ENCODE assay signal across 27 cellular contexts in the genomic region with DNA sequence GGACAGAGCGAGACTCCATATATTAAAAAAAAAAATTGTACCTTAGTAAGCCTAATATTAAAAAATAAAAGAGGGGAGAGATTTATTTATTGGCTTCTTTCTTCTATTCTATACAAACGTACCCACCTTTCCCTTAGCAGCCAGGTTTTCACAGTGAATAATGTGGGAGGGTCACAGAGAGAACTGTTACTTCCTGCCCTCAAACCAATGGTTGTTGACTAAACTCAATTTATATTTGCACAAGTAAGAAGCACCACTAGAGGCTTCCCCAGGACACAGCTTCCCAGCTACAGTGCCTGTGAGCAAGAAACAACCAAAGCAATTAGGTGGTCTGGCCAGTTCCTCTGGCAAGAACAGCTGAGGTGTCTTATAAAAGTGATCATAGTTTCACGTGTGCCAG. TPM values are rescaled to one million over a fixed set of nuclear protein-coding genes. Genes with fewer than 3 reads are reported as not detected.
"Had no signal": no experiment of that assay in that cellular context is flagged by ENCODE, and none has a peak within 500 bp of the region (broad histone marks: within the 10 kb centered on the region; RNA-seq: fewer than 3 reads in every experiment).

No MANE protein-coding gene starts in this region.

- DNase-seq: activated B cell treated with CpG ODN at 0.5 μM for 24 hours; activated CD4-positive, alpha-beta memory T cell treated with anti-CD3 and anti-CD28 coated beads, Interleukin-2, amount 10 ng/mL, durations not matched to agents 7 days and 5 days; activated CD4-positive, alpha-beta T cell treated with anti-CD3 and anti-CD28 coated beads for 1 hour; activated CD4-positive, alpha-beta T cell treated with anti-CD3 and anti-CD28 coated beads, Interleukin-2, amount 10 ng/mL, durations not matched to agents 7 days and 5 days; activated gamma-delta T cell; activated naive CD4-positive, alpha-beta T cell treated with anti-CD3 and anti-CD28 coated beads for 36 hours; activated T-cell treated with anti-CD3 and anti-CD28 coated beads for 4 hours; activated T-cell treated with anti-CD3 and anti-CD28 coated beads, Interleukin-2, amount 50 U/mL, for 48 hours; amygdala; brain microvascular endothelial cell; cerebellar nuclear complex; MG63; MV-4-11; NCI-H1092 treated with DMSO at 0.1 percent for 48 hours; NCI-H1417 treated with DMSO at 0.1 percent for 48 hours; NCI-H1694; NCI-H2029; NCI-H526; PC-3; SIG-M5; T-helper 17 cell; T-helper 9 cell had no signal

- H3K4me1 Mint-ChIP-seq: activated B cell treated with CpG ODN at 0.5 μM for 24 hours; activated CD4-positive, alpha-beta memory T cell treated with anti-CD3 and anti-CD28 coated beads, Interleukin-2, amount 10 ng/mL, durations not matched to agents 7 days and 5 days had no signal

- H3K36me3 Mint-ChIP-seq: activated naive CD8-positive, alpha-beta T cell had no signal

- ATAC-seq: activated T-helper 17 cell treated with anti-CD3 and anti-CD28 coated beads, Interleukin-2, amount 50 U/mL, for 72 hours; PC-3; T-helper 17 cell had no signal

- H3K4me3 Mint-ChIP-seq: activated B cell treated with CpG ODN at 0.5 μM for 24 hours; activated CD4-positive, alpha-beta memory T cell treated with anti-CD3 and anti-CD28 coated beads, Interleukin-2, amount 10 ng/mL, durations not matched to agents 7 days and 5 days; activated CD4-positive, alpha-beta T cell treated with anti-CD3 and anti-CD28 coated beads, Interleukin-2, amount 10 ng/mL, durations not matched to agents 7 days and 5 days; activated naive CD4-positive, alpha-beta T cell treated with anti-CD3 and anti-CD28 coated beads for 36 hours; activated naive CD8-positive, alpha-beta T cell; activated T-helper 17 cell treated with anti-CD3 and anti-CD28 coated beads, Interleukin-2, amount 50 U/mL, for 72 hours; T-helper 17 cell had no signal

- H3K27me3 Mint-ChIP-seq: activated naive CD8-positive, alpha-beta T cell had no signal

- H3K27ac Mint-ChIP-seq: activated B cell treated with CpG ODN at 0.5 μM for 24 hours; activated CD4-positive, alpha-beta memory T cell treated with anti-CD3 and anti-CD28 coated beads, Interleukin-2, amount 10 ng/mL, durations not matched to agents 7 days and 5 days; activated CD4-positive, alpha-beta T cell treated with anti-CD3 and anti-CD28 coated beads, Interleukin-2, amount 10 ng/mL, durations not matched to agents 7 days and 5 days; activated naive CD4-positive, alpha-beta T cell treated with anti-CD3 and anti-CD28 coated beads for 36 hours; activated naive CD8-positive, alpha-beta T cell; activated T-helper 17 cell treated with anti-CD3 and anti-CD28 coated beads, Interleukin-2, amount 50 U/mL, for 72 hours; T-helper 17 cell had no signal

- H3K9me3 Mint-ChIP-seq: activated B cell treated with CpG ODN at 0.5 μM for 24 hours; activated CD4-positive, alpha-beta memory T cell treated with anti-CD3 and anti-CD28 coated beads, Interleukin-2, amount 10 ng/mL, durations not matched to agents 7 days and 5 days; activated CD4-positive, alpha-beta T cell treated with anti-CD3 and anti-CD28 coated beads, Interleukin-2, amount 10 ng/mL, durations not matched to agents 7 days and 5 days; activated naive CD4-positive, alpha-beta T cell treated with anti-CD3 and anti-CD28 coated beads for 36 hours; activated T-helper 17 cell treated with anti-CD3 and anti-CD28 coated beads, Interleukin-2, amount 50 U/mL, for 72 hours had no signal

- H3K4me3 ChIP-seq: cardiac muscle cell, MG63 had no signal

RNA-seq across cellular contexts. Expression of a gene that starts 28.9 kb away (rescaled TPM):
- total RNA-seq: activated B cell treated with CpG ODN at 0.5 μM for 24 hours; activated CD4-positive, alpha-beta memory T cell treated with anti-CD3 and anti-CD28 coated beads, Interleukin-2, amount 10 ng/mL, durations not matched to agents 7 days and 5 days; activated CD4-positive, alpha-beta T cell treated with anti-CD3 and anti-CD28 coated beads, Interleukin-2, amount 10 ng/mL, durations not matched to agents 7 days and 5 days; activated CD8-positive, alpha-beta memory T cell treated with anti-CD3 and anti-CD28 coated beads for 36 hours; activated naive CD4-positive, alpha-beta T cell treated with anti-CD3 and anti-CD28 coated beads for 36 hours; activated T-helper 17 cell treated with anti-CD3 and anti-CD28 coated beads, Interleukin-2, amount 50 U/mL, for 72 hours; cardiac muscle cell; PC-3; RPMI7951; T-helper 17 cell had no signal
